ENCODE assay signal across 10 cellular contexts in genomic region chr14:71933026-71933587, GRCh38. TPM values are rescaled to one million over a fixed set of nuclear protein-coding genes. Genes with fewer than 3 reads are reported as not detected.
A peak's percentile ranks its signal among the peaks of the same experiment; 100 is the strongest.
DNase-seq lines count a peak whose midpoint lies in the region; ATAC-seq, FAIRE-seq and TF ChIP-seq lines count a peak whose summit lies in the region.
"Had no signal": no experiment of that assay in that cellular context is flagged by ENCODE, and none has a peak within 500 bp of the region (broad histone marks: within the 10 kb centered on the region; RNA-seq: fewer than 3 reads in every experiment).

No MANE protein-coding gene starts in this region.

- no peak for FAIRE-seq in HepG2 (lab: Jason Lieb, UNC)

- 32% methylated on average over 24 of the region's 24 CpGs for WGBS in HepG2 (ENCODE audit: low lambda C conversion rate)

- H3K27me3 ChIP-seq in foreskin keratinocyte = peaks cover 45% of the 10 kb centered on the region
- H3K27me3 ChIP-seq in HepG2 (ENCODE audit: control insufficient read depth in 1 of 2, insufficient read depth in 2 of 2, low read length in 2 of 2) = peaks cover 1 to 25% of the 10 kb centered on the region in 2 experiments; a peak in 3 of 5 replicates

- H3K9ac ChIP-seq in ES-I3 (ENCODE audit: low read depth, low read length) (peak overlapping the region; percentile 49), HepG2 (ENCODE audit: insufficient read depth, low read depth, low read length) (no peak overlapping the region)

- H2AFZ ChIP-seq in HepG2 (ENCODE audit: low read length) = no peak overlapping the region

- no peaks in the 10 kb centered on the region for H3K79me2 ChIP-seq in HepG2 (ENCODE audit: insufficient read depth, low read length)

- TF ChIP-seq RAD21 in HepG2 (CRISPR knock-in tag; IDR thresholded peaks at IDR 0.05) = no peak

- TF ChIP-seq EP300 in HepG2 (IDR thresholded peaks at IDR 0.05; ENCODE audit: low read depth in 2 of 2, low read length in 2 of 2) (no peak), HepG2 (CRISPR knock-in tag; IDR thresholded peaks at IDR 0.05; ENCODE audit: borderline replicate concordance) (no peak)

- POLR2A ChIA-PET in HepG2 (lab: Yijun Ruan, JAX) = no interaction called here

- H3K4me2 ChIP-seq in HepG2 (ENCODE audit: low read depth, low read length) = no peak overlapping the region

- H3K9me3 ChIP-seq in ES-I3 (ENCODE audit: control insufficient read depth, insufficient read depth, low read length) (no peaks in the 10 kb centered on the region), HepG2 (ENCODE audit: low read length) (no peaks in the 10 kb centered on the region)

- intact Hi-C loops in posterior cingulate gyrus (cut with DNase I) = loop anchor here (5.0 kb wide), 2 partner anchors 359 to 489 kb away; no protein-coding TSS in a partner anchor
- intact Hi-C loops in HepG2 (cut with micrococcal nuclease; ENCODE audit: unreplicated experiment) = no loop called here

- no peak overlapping the region for H3K4me3 ChIP-seq in HepG2 (replicated peaks in 1 of 3; ENCODE audit: insufficient read depth in 1 of 3, low read depth in 2 of 3, low read length in 3 of 3)

- CTCF ChIA-PET in HepG2 (lab: Yijun Ruan, JAX; ENCODE audit: low intra/inter-chr PET ratio, low total read pairs) = no interaction called here

- H3K27ac ChIP-seq in foreskin keratinocyte = no peak overlapping the region
- H3K27ac ChIP-seq in HepG2 (ENCODE audit: extremely low read length, insufficient read depth, low read length) = no peak overlapping the region

- peak; percentile 71 for DNase-seq in NCI-H748 (lab: John Stamatoyannopoulos, UW; ENCODE audit: unreplicated experiment)
- peak; percentile 1 to 36 for DNase-seq in foreskin keratinocyte
- DNase-seq in posterior cingulate gyrus = peak in 6 of 10 donors; percentile 26 to 79 (median 60)
- DNase-seq in HepG2 (ENCODE audit: low spot score) = no peak
- no peak for DNase-seq in pons (ENCODE audit: low spot score)
- no peak for DNase-seq in NCI-H226
- DNase-seq: PC-3 had no signal

- TF ChIP-seq POLR2A in HepG2 (IDR thresholded peaks at IDR 0.05; ENCODE audit: insufficient read depth in 1 of 2, low read depth in 2 of 2, low read length in 2 of 2) = no peak

- BruUV-seq in HepG2 (replicated peaks; lab: Mats Ljungman, UMichigan) = no TSS peak

- H3K4me1 ChIP-seq in ES-I3 (ENCODE audit: insufficient read depth, low read length) = no peaks in the 10 kb centered on the region
- no peaks in the 10 kb centered on the region for H3K4me1 ChIP-seq in foreskin keratinocyte
- no peaks in the 10 kb centered on the region for H3K4me1 ChIP-seq in HepG2 (ENCODE audit: insufficient read depth, low read length)

- H3K36me3 ChIP-seq in ES-I3 (ENCODE audit: insufficient read depth, low read length) = no peaks in the 10 kb centered on the region
- H3K36me3 ChIP-seq in HepG2 (replicated peaks in 1 of 2; ENCODE audit: control insufficient read depth in 1 of 2, insufficient read depth in 2 of 2, low read length in 2 of 2) = no peaks in the 10 kb centered on the region

- in situ Hi-C loops in HepG2 (cut with HindIII; ENCODE audit: extremely low pct_ligation_motif_present, low pct_unique_long_range_greater_than_20kb) = no loop called here

- ATAC-seq in foreskin keratinocyte = no peak
- no peak for ATAC-seq in HepG2
- ATAC-seq in HG03520 (IDR thresholded peaks at IDR 0.05; ENCODE audit: unreplicated experiment) = no peak

- TF ChIP-seq CTCF in foreskin keratinocyte (conservative IDR thresholded peaks at IDR 0.05) (no peak), HepG2 (CRISPR knock-in tag; IDR thresholded peaks at IDR 0.05) (no peak)

- H4K20me1 ChIP-seq in HepG2 (ENCODE audit: insufficient read depth, low read length) = no peaks in the 10 kb centered on the region

TF ChIP-seq in HepG2, 621 proteins besides CTCF, POLR2A, EP300 and RAD21 (continues in another document):
- TF ChIP-seq MXD1 (CRISPR knock-in tag; IDR thresholded peaks at IDR 0.05) (no peak), ZSCAN30 (CRISPR knock-in tag; IDR thresholded peaks at IDR 0.05) (no peak), ZFP90 (CRISPR knock-in tag; IDR thresholded peaks at IDR 0.05; ENCODE audit: borderline replicate concordance) (no peak), DNMT3B (CRISPR knock-in tag; conservative IDR thresholded peaks at IDR 0.05) (no peak), ZSCAN12 (CRISPR knock-in tag; IDR thresholded peaks at IDR 0.05) (no peak), EEA1 (CRISPR knock-in tag; IDR thresholded peaks at IDR 0.05; ENCODE audit: borderline replicate concordance) (no peak), ATRX (CRISPR knock-in tag; IDR thresholded peaks at IDR 0.05; ENCODE audit: borderline replicate concordance) (no peak), ZNF468 (CRISPR knock-in tag; IDR thresholded peaks at IDR 0.05) (no peak), TBP (CRISPR knock-in tag; IDR thresholded peaks at IDR 0.05) (no peak), FOXA3 (CRISPR knock-in tag; IDR thresholded peaks at IDR 0.05) (no peak), AKNA (CRISPR knock-in tag; IDR thresholded peaks at IDR 0.05; ENCODE audit: borderline replicate concordance) (no peak), ZNF891 (CRISPR knock-in tag; IDR thresholded peaks at IDR 0.05) (no peak)

RNA-seq across cellular contexts. Expression of gene RGS6, which starts 0.9 kb away (rescaled TPM):
- total RNA-seq in foreskin keratinocyte (not detected in 2 replicates), HepG2 (2016; rRNA removed; fragmentation: Illumina TruSeq; extraction: Trizol) (not detected in 2 replicates)
- polyA plus RNA-seq in foreskin keratinocyte (not detected in 2 replicates), HepG2 (2011; rRNA removed) (not detected in 2 replicates)
- total RNA-seq in HepG2 (2016; cell fraction: cytosol; rRNA removed; fragmentation: Illumina TruSeq; extraction: Trizol; ENCODE audit: low read depth) = not detected in 2 replicates
- total RNA-seq in HepG2 (2016; cell fraction: insoluble cytoplasmic fraction; rRNA removed; fragmentation: Illumina TruSeq; extraction: Trizol) = not detected in 2 replicates
- not detected in 2 replicates for total RNA-seq in HepG2 (2016; cell fraction: membrane; rRNA removed; fragmentation: Illumina TruSeq; extraction: Trizol)
- not detected in 2 replicates for total RNA-seq in HepG2 (2016; cell fraction: nucleus; rRNA removed; fragmentation: Illumina TruSeq; extraction: Trizol)
- polyA plus RNA-seq in HepG2 (2011; cell fraction: cytosol; rRNA removed) = not detected in 2 replicates
- not detected in 2 replicates for polyA plus RNA-seq in HepG2 (2011; cell fraction: nucleus; rRNA removed)
- not detected in 2 replicates for polyA plus RNA-seq in HepG2 (2012)
- polyA plus RNA-seq in HepG2 (2016; cell fraction: cytosol; fragmentation: Illumina TruSeq; extraction: Trizol; ENCODE audit: low read depth) = not detected in 2 replicates
- not detected in 2 replicates for polyA plus RNA-seq in HepG2 (2016; cell fraction: insoluble cytoplasmic fraction; fragmentation: Illumina TruSeq; extraction: Trizol; ENCODE audit: low read depth)
- polyA plus RNA-seq in HepG2 (2016; cell fraction: membrane; fragmentation: Illumina TruSeq; extraction: Trizol; ENCODE audit: low read depth) = not detected in 2 replicates
- not detected in 2 replicates for polyA plus RNA-seq in HepG2 (2016; cell fraction: nucleus; fragmentation: Illumina TruSeq; extraction: Trizol; ENCODE audit: insufficient read depth, low read depth)
- not detected in 2 replicates for polyA minus RNA-seq in HepG2 (2011; rRNA and poly(A)+ RNA removed; ENCODE audit: low replicate concordance)
- not detected in 2 replicates for polyA minus RNA-seq in HepG2 (2011; cell fraction: cytosol; rRNA and poly(A)+ RNA removed)
- not detected in 2 replicates for polyA minus RNA-seq in HepG2 (2011; cell fraction: nucleus; rRNA and poly(A)+ RNA removed)
- total RNA-seq: dermis microvascular lymphatic vessel endothelial cell, PC-3 had no signal

Comparison
In these comparisons a context has a peak if more than half of its experiments do, and no peak if none do; other contexts are left out.
1. DNase-seq: peak in NCI-H748 (single experiment), foreskin keratinocyte (2 of 2) and posterior cingulate gyrus (6 of 10); none in HepG2 (single experiment), pons (single experiment) and NCI-H226 (single experiment).